In the genomic region with DNA sequence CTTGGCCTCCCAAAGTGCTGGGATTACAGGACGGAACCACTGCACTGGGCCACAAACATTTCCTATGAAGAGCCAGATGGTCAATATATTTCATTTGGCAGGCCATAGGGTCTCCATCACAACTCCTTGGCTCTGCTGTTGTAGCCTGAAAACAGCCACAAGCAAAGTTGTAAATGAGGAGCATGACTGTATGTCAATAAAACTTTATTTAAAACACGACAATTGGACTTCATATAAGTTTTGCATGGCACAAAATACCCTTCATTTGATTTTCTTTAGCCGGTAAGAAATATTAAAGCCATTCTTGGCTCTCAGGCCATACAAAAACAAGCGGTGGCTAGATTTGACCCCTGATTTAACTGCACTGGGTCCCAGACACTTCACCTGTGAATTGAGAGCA, we compare ENCODE assay signal across 1 cellular context.
A peak's percentile ranks its signal among the peaks of the same experiment; 100 is the strongest.
TF ChIP-seq lines count a peak whose summit lies in the region.

No MANE protein-coding gene starts in this region.

TF ChIP-seq in K562, 482 proteins besides CTCF, POLR2A, EP300 and RAD21:
- no peak for TF ChIP-seq FOXJ3 (CRISPR knock-in tag; IDR thresholded peaks at IDR 0.05)
- TF ChIP-seq E2F3 (CRISPR knock-in tag; IDR thresholded peaks at IDR 0.05) = no peak
- no peak for TF ChIP-seq LCOR (CRISPR knock-in tag; IDR thresholded peaks at IDR 0.05)
- TF ChIP-seq, protein P1, sequence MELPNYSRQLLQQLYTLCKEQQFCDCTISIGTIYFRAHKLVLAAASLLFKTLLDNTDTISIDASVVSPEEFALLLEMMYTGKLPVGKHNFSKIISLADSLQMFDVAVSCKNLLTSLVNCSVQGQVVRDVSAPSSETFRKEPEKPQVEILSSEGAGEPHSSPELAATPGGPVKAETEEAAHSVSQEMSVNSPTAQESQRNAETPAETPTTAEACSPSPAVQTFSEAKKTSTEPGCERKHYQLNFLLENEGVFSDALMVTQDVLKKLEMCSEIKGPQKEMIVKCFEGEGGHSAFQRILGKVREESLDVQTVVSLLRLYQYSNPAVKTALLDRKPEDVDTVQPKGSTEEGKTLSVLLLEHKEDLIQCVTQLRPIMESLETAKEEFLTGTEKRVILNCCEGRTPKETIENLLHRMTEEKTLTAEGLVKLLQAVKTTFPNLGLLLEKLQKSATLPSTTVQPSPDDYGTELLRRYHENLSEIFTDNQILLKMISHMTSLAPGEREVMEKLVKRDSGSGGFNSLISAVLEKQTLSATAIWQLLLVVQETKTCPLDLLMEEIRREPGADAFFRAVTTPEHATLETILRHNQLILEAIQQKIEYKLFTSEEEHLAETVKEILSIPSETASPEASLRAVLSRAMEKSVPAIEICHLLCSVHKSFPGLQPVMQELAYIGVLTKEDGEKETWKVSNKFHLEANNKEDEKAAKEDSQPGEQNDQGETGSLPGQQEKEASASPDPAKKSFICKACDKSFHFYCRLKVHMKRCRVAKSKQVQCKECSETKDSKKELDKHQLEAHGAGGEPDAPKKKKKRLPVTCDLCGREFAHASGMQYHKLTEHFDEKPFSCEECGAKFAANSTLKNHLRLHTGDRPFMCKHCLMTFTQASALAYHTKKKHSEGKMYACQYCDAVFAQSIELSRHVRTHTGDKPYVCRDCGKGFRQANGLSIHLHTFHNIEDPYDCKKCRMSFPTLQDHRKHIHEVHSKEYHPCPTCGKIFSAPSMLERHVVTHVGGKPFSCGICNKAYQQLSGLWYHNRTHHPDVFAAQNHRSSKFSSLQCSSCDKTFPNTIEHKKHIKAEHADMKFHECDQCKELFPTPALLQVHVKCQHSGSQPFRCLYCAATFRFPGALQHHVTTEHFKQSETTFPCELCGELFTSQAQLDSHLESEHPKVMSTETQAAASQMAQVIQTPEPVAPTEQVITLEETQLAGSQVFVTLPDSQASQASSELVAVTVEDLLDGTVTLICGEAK (IDR thresholded peaks at IDR 0.05) = peak; percentile 94
- TF ChIP-seq, protein P1 (CRISPR knock-in tag; IDR thresholded peaks at IDR 0.05) = peak; percentile 82
- TF ChIP-seq ATF7 (IDR thresholded peaks at IDR 0.05) = no peak
- TF ChIP-seq ARID2 (IDR thresholded peaks at IDR 0.05) = no peak
- no peak for TF ChIP-seq PTBP1 (IDR thresholded peaks at IDR 0.05; ENCODE audit: low read depth, low read length)
- no peak for TF ChIP-seq NFE2 (IDR thresholded peaks at IDR 0.05; ENCODE audit: low read depth)
